Comparison of ENCODE assay signal across 9 cellular contexts in genomic region chr12:22333751-22334695, GRCh38. TPM values are rescaled to one million over a fixed set of nuclear protein-coding genes. Genes with fewer than 3 reads are reported as not detected.
DNase-seq lines count a peak whose midpoint lies in the region; ATAC-seq, FAIRE-seq and TF ChIP-seq lines count a peak whose summit lies in the region.
"Had no signal": no experiment of that assay in that cellular context is flagged by ENCODE, and none has a peak within 500 bp of the region (broad histone marks: within the 10 kb centered on the region; RNA-seq: fewer than 3 reads in every experiment).

No MANE protein-coding gene starts in this region.

- H3K27ac Mint-ChIP-seq in activated B cell treated with CpG ODN at 0.5 μM for 24 hours (no peak overlapping the region), nephron (peak overlapping the region in 1 of 3 experiments; percentile 3)

- no peaks in the 10 kb centered on the region for H4K20me1 ChIP-seq in endothelial cell of umbilical vein (replicated peaks; ENCODE audit: control insufficient read depth, extremely low read depth, insufficient read depth, low read length)

- CTCF ChIA-PET in GM10248 (lab: Yijun Ruan, JAX) = interaction anchor here (2.1 kb wide), 1 partner anchor 44 kb away, joined by 5 read pairs; no protein-coding TSS in a partner anchor
- CTCF ChIA-PET in activated B cell treated with CpG ODN at 0.5 μM for 24 hours (lab: Charles Lee) = no interaction called here
- CTCF ChIA-PET in endothelial cell of umbilical vein (lab: Charles Lee) = interaction anchor here (0.8 kb wide), 1 partner anchor 636 kb away, joined by 3 read pairs; no protein-coding TSS in a partner anchor

- H3K4me3 Mint-ChIP-seq in activated B cell treated with CpG ODN at 0.5 μM for 24 hours (peak overlapping the region; percentile 82), nephron (peak overlapping the region; percentile 96 to 97 (median 97))

- no peak for TF ChIP-seq CTCF in GM10248 (IDR thresholded peaks at IDR 0.05; ENCODE audit: control extremely low read depth, extremely low read depth, low read depth, missing control alignments)
- no peak for TF ChIP-seq CTCF in activated B cell treated with CpG ODN at 0.5 μM for 24 hours (IDR thresholded peaks at IDR 0.05)
- TF ChIP-seq CTCF in endothelial cell of umbilical vein (IDR thresholded peaks at IDR 0.05; ENCODE audit: extremely low read depth in 1 of 2, insufficient read depth in 1 of 2, low read depth in 1 of 2, low read length in 2 of 2) = no peak
- TF ChIP-seq CTCF in nephron (IDR thresholded peaks at IDR 0.05; ENCODE audit: unreplicated experiment in 3 of 3) = no peak

- H3K36me3 Mint-ChIP-seq in activated B cell treated with CpG ODN at 0.5 μM for 24 hours (ENCODE audit: low read depth) (no peaks in the 10 kb centered on the region), nephron (ENCODE audit: low read depth) (no peaks in the 10 kb centered on the region)

- POLR2A ChIA-PET in GM10248 (lab: Yijun Ruan, JAX) = no interaction called here
- POLR2A ChIA-PET in activated B cell treated with CpG ODN at 0.5 μM for 24 hours (lab: Charles Lee) = no interaction called here
- POLR2A ChIA-PET in endothelial cell of umbilical vein (lab: Charles Lee) = no interaction called here

- no peaks in the 10 kb centered on the region for H3K4me1 ChIP-seq in endothelial cell of umbilical vein (ENCODE audit: control insufficient read depth, extremely low read depth, insufficient read depth, low read length)

- FAIRE-seq in endothelial cell of umbilical vein (lab: Jason Lieb, UNC) (no peak), GM12891 (lab: Jason Lieb, UNC) (no peak)
- FAIRE-seq: endometrium had no signal

- dilution Hi-C loops in endothelial cell of umbilical vein (cut with MboI; ENCODE audit: extremely low pct_ligation_motif_present, low sequenced_read_pairs) = no loop called here

- H3K9me3 ChIP-seq in endothelial cell of umbilical vein (replicated peaks; ENCODE audit: control insufficient read depth, insufficient read depth, low read length) = no peaks in the 10 kb centered on the region

- peaks cover 28 to 62% of the 10 kb centered on the region in 2 experiments for H3K27me3 ChIP-seq in endothelial cell of umbilical vein (ENCODE audit: control insufficient read depth in 2 of 2, insufficient read depth in 2 of 2, low read length in 2 of 2)

- H3K4me1 Mint-ChIP-seq in activated B cell treated with CpG ODN at 0.5 μM for 24 hours (peaks cover 22% of the 10 kb centered on the region), nephron (peaks cover 21% of the 10 kb centered on the region)

- no peak overlapping the region for H3K9ac ChIP-seq in endothelial cell of umbilical vein (replicated peaks; ENCODE audit: extremely low read depth, insufficient read depth, low read length)

- no peaks in the 10 kb centered on the region for H3K36me3 ChIP-seq in endothelial cell of umbilical vein (ENCODE audit: control insufficient read depth in 2 of 2, extremely low read depth in 1 of 2, insufficient read depth in 2 of 2, low read length in 2 of 2)

- no TSS peak for BruUV-seq in endothelial cell of umbilical vein (replicated peaks; lab: Mats Ljungman, UMichigan)

- no peak for ATAC-seq in activated B cell treated with CpG ODN at 0.5 μM for 24 hours (ENCODE audit: low read depth)
- no peak for ATAC-seq in GM19035 (IDR thresholded peaks at IDR 0.05; ENCODE audit: unreplicated experiment)

- no peaks in the 10 kb centered on the region for H3K79me2 ChIP-seq in endothelial cell of umbilical vein (ENCODE audit: control insufficient read depth, insufficient read depth, low read length)

- H3K27me3 Mint-ChIP-seq in activated B cell treated with CpG ODN at 0.5 μM for 24 hours = peaks cover 60% of the 10 kb centered on the region
- H3K27me3 Mint-ChIP-seq in nephron (ENCODE audit: low read depth) = peaks cover 45% of the 10 kb centered on the region

- H3K9me3 Mint-ChIP-seq in activated B cell treated with CpG ODN at 0.5 μM for 24 hours (no peaks in the 10 kb centered on the region), nephron (no peaks in the 10 kb centered on the region)

- H3K9me1 ChIP-seq in endothelial cell of umbilical vein (replicated peaks; ENCODE audit: control insufficient read depth, extremely low read depth, insufficient read depth, low read length) = no peaks in the 10 kb centered on the region

- no peak for TF ChIP-seq POLR2A in endothelial cell of umbilical vein (IDR thresholded peaks at IDR 0.05; ENCODE audit: low read depth, low read length)
- no peak for TF ChIP-seq POLR2A in GM12891 (IDR thresholded peaks at IDR 0.05; ENCODE audit: low read depth, low read length)

- peak; percentile 16 for DNase-seq in GM10248 (ENCODE audit: extremely low spot score)
- DNase-seq in activated B cell treated with CpG ODN at 0.5 μM for 24 hours = no peak
- DNase-seq in endothelial cell of umbilical vein (ENCODE audit: low read depth, low spot score) = no peak
- DNase-seq in effector CD8-positive, alpha-beta T cell (lab: John Stamatoyannopoulos, UW) = no peak
- DNase-seq in GM12891 (ENCODE audit: insufficient read length, low spot score) = no peak
- no peak for DNase-seq in SHP77 (lab: John Stamatoyannopoulos, UW)

- no peak overlapping the region for H2AFZ ChIP-seq in endothelial cell of umbilical vein (ENCODE audit: low read depth, low read length)

- peak overlapping the region in 2 of 3 experiments; percentile 21 to 39 for H3K4me3 ChIP-seq in endothelial cell of umbilical vein (replicated peaks in 1 of 3; ENCODE audit: insufficient read depth in 1 of 3, low read depth in 1 of 3, low read length in 3 of 3)

- no peak overlapping the region for H3K27ac ChIP-seq in endothelial cell of umbilical vein (ENCODE audit: insufficient read depth, low read depth, low read length)

- intact Hi-C loops in activated B cell treated with CpG ODN at 0.5 μM for 24 hours (cut with micrococcal nuclease) (loop anchor here (2.0 kb wide), 1 partner anchor 109 kb away; no protein-coding TSS in a partner anchor), endothelial cell of umbilical vein (cut with micrococcal nuclease) (loop anchor here (2.0 kb wide), 1 partner anchor 63 kb away; no protein-coding TSS in a partner anchor)

- H3K4me2 ChIP-seq in endothelial cell of umbilical vein (ENCODE audit: insufficient read depth, low read length) = no peak overlapping the region

TF ChIP-seq in endothelial cell of umbilical vein, 7 proteins besides CTCF, POLR2A, EP300 and RAD21:
- TF ChIP-seq EZH2 (IDR thresholded peaks at IDR 0.05; ENCODE audit: borderline replicate concordance, low read depth, low read length, severe bottlenecking) = peak; percentile 98
- no peak for TF ChIP-seq MYC (IDR thresholded peaks at IDR 0.05; ENCODE audit: low read depth, low read length)
- no peak for TF ChIP-seq MAX (IDR thresholded peaks at IDR 0.05; ENCODE audit: insufficient read depth, insufficient read length)
- TF ChIP-seq FOS (IDR thresholded peaks at IDR 0.05; ENCODE audit: borderline replicate concordance, insufficient read depth, low read length) = no peak
- no peak for TF ChIP-seq GATA2 (IDR thresholded peaks at IDR 0.05; ENCODE audit: insufficient read depth, insufficient read length, low read depth, low read length)
- TF ChIP-seq JUN (IDR thresholded peaks at IDR 0.05; ENCODE audit: borderline replicate concordance, insufficient read depth, insufficient read length, low read depth) = no peak
- TF ChIP-seq POLR2AphosphoS5 (IDR thresholded peaks at IDR 0.05; ENCODE audit: insufficient read depth, low read depth, low read length) = no peak

TF ChIP-seq in GM12891, 5 proteins besides CTCF, POLR2A, EP300 and RAD21:
- TF ChIP-seq POU2F2 (IDR thresholded peaks at IDR 0.05; ENCODE audit: low read depth, low read length) (no peak), TAF1 (IDR thresholded peaks at IDR 0.05; ENCODE audit: low read depth, low read length) (no peak), PAX5 (IDR thresholded peaks at IDR 0.05; ENCODE audit: insufficient read depth, low read length, severe bottlenecking) (no peak), SPI1 (IDR thresholded peaks at IDR 0.05; ENCODE audit: low read depth, low read length) (no peak), POLR2AphosphoS5 (IDR thresholded peaks at IDR 0.05; ENCODE audit: low read depth, low read length) (no peak)

RNA-seq across cellular contexts. Expression of gene ST8SIA1, which starts 0.5 kb away (rescaled TPM):
- total RNA-seq in activated B cell treated with CpG ODN at 0.5 μM for 24 hours = 0.31 TPM in 1 of 2 replicates, not detected in the other
- total RNA-seq in endothelial cell of umbilical vein = not detected in 2 replicates
- not detected in 2 replicates for polyA plus RNA-seq in endothelial cell of umbilical vein
- not detected in 2 replicates for polyA plus RNA-seq in endothelial cell of umbilical vein (2011; cell fraction: cytosol; rRNA removed)
- polyA plus RNA-seq in endothelial cell of umbilical vein (2011; cell fraction: nucleus; rRNA removed) = not detected in 2 replicates
- not detected in 2 replicates for polyA plus RNA-seq in endothelial cell of umbilical vein (2012)
- polyA minus RNA-seq in endothelial cell of umbilical vein = 0.64 TPM in 1 of 2 replicates, not detected in the other
- polyA minus RNA-seq in endothelial cell of umbilical vein (2011; cell fraction: cytosol; rRNA and poly(A)+ RNA removed) = not detected
- not detected in 2 replicates for polyA minus RNA-seq in endothelial cell of umbilical vein (2011; cell fraction: nucleus; rRNA and poly(A)+ RNA removed)
- not detected for polyA plus RNA-seq in GM12891 (2012; ENCODE audit: low read depth, missing spikeins)
